In genomic region chr6:105804000-105804399, GRCh38 we compare ENCODE assay signal across 21 cellular contexts.
A peak's percentile ranks its signal among the peaks of the same experiment; 100 is the strongest.
DNase-seq lines count a peak whose midpoint lies in the region; ATAC-seq, FAIRE-seq and TF ChIP-seq lines count a peak whose summit lies in the region.
"Had no signal": no experiment of that assay in that cellular context is flagged by ENCODE, and none has a peak within 500 bp of the region (broad histone marks: within the 10 kb centered on the region; RNA-seq: fewer than 3 reads in every experiment).

No MANE protein-coding gene starts in this region.

- H3K27ac ChIP-seq in liver (ENCODE audit: low read depth in 1 of 2, low read length in 2 of 2), result no peak overlapping the region
- H3K27ac ChIP-seq in HepG2 (ENCODE audit: extremely low read length, insufficient read depth, low read length), result no peak overlapping the region
- H3K27ac ChIP-seq in mesenchymal stem cell (ENCODE audit: low read length, poor library complexity, severe bottlenecking), result no peak overlapping the region
- H3K27ac ChIP-seq in upper lobe of right lung, result no peak overlapping the region
- H3K27ac ChIP-seq in kidney (ENCODE audit: low read depth in 2 of 2, low read length in 2 of 2), result no peak overlapping the region
- H3K27ac ChIP-seq: BLaER1, Peyer's patch had no signal

- no peak overlapping the region for H3K18ac ChIP-seq in mesenchymal stem cell (ENCODE audit: low read depth in 1 of 2, low read length in 2 of 2)

- no peak overlapping the region for H2BK5ac ChIP-seq in mesenchymal stem cell (ENCODE audit: low read depth, low read length, poor library complexity, severe bottlenecking)

- H3K4me2 ChIP-seq in HepG2 (ENCODE audit: low read depth, low read length) (no peak overlapping the region), mesenchymal stem cell (ENCODE audit: low read length, poor library complexity, severe bottlenecking) (no peak overlapping the region)
- H3K4me2 ChIP-seq: BLaER1 had no signal

- no TSS peak for BruUV-seq in HepG2 (replicated peaks; lab: Mats Ljungman, UMichigan)

- ATAC-seq in HepG2, result no peak
- no peak for ATAC-seq in upper lobe of right lung
- ATAC-seq: Right ventricle myocardium inferior had no signal

- H2AFZ ChIP-seq in HepG2 (ENCODE audit: low read length), result no peak overlapping the region
- no peak overlapping the region for H2AFZ ChIP-seq in mesenchymal stem cell (ENCODE audit: low read depth, low read length)

- H3K27me3 ChIP-seq in liver (ENCODE audit: control insufficient read depth in 4 of 4, insufficient read depth in 4 of 4, low read length in 3 of 4) (no peaks in the 10 kb centered on the region), HepG2 (ENCODE audit: control insufficient read depth in 1 of 2, insufficient read depth in 2 of 2, low read length in 2 of 2) (no peaks in the 10 kb centered on the region), mesenchymal stem cell (ENCODE audit: control insufficient read depth in 1 of 2, insufficient read depth in 1 of 2, low read length in 2 of 2) (peaks cover 0 to 5% of the 10 kb centered on the region in 2 experiments), upper lobe of right lung (no peaks in the 10 kb centered on the region)
- H3K27me3 ChIP-seq: BLaER1, Peyer's patch had no signal

- no peak overlapping the region for H2BK12ac ChIP-seq in mesenchymal stem cell (ENCODE audit: low read length in 2 of 2)

- no peak overlapping the region for H3K4ac ChIP-seq in mesenchymal stem cell (ENCODE audit: low read depth in 1 of 2, low read length in 2 of 2)

- POLR2A ChIA-PET in HepG2 (lab: Yijun Ruan, JAX), result no interaction called here

- no peak overlapping the region for H4K8ac ChIP-seq in mesenchymal stem cell (ENCODE audit: low read length)

- FAIRE-seq in HepG2 (lab: Jason Lieb, UNC) (no peak), endometrium (lab: Jason Lieb, UNC) (peak; percentile 96), kidney (lab: Jason Lieb, UNC) (no peak)
- FAIRE-seq: D721Med, H1 had no signal

- intact Hi-C loops in HepG2 (cut with micrococcal nuclease; ENCODE audit: unreplicated experiment) (no loop called here), upper lobe of right lung (cut with DNase I) (no loop called here), kidney (cut with DNase I) (no loop called here)

- TF ChIP-seq POLR2A in HepG2 (IDR thresholded peaks at IDR 0.05; ENCODE audit: insufficient read depth in 1 of 2, low read depth in 2 of 2, low read length in 2 of 2), result no peak

- no peak overlapping the region for H4K91ac ChIP-seq in mesenchymal stem cell (ENCODE audit: low read length)

- no peaks in the 10 kb centered on the region for H4K20me1 ChIP-seq in HepG2 (ENCODE audit: insufficient read depth, low read length)
- H4K20me1 ChIP-seq: BLaER1 had no signal

- no peak overlapping the region for H3K23ac ChIP-seq in mesenchymal stem cell (ENCODE audit: low read length in 2 of 2)

- H3K4me1 ChIP-seq in liver (ENCODE audit: control insufficient read depth in 4 of 4, insufficient read depth in 4 of 4, low read length in 3 of 4) (peaks cover 0 to 43% (median 16%) of the 10 kb centered on the region in 4 donors), HepG2 (ENCODE audit: insufficient read depth, low read length) (no peaks in the 10 kb centered on the region), mesenchymal stem cell (ENCODE audit: control insufficient read depth, insufficient read depth, low read depth, low read length) (no peaks in the 10 kb centered on the region), upper lobe of right lung (peaks cover 3% of the 10 kb centered on the region), kidney (ENCODE audit: control insufficient read depth in 1 of 2, insufficient read depth in 1 of 2, low read depth in 1 of 2, low read length in 2 of 2) (no peaks in the 10 kb centered on the region)
- H3K4me1 ChIP-seq: BLaER1, Peyer's patch had no signal

- H3K79me2 ChIP-seq in HepG2 (ENCODE audit: insufficient read depth, low read length), result no peaks in the 10 kb centered on the region

- TF ChIP-seq RAD21 in liver (IDR thresholded peaks at IDR 0.05), result no peak
- no peak for TF ChIP-seq RAD21 in HepG2 (CRISPR knock-in tag; IDR thresholded peaks at IDR 0.05)

- in situ Hi-C loops in HepG2 (cut with HindIII; ENCODE audit: extremely low pct_ligation_motif_present, low pct_unique_long_range_greater_than_20kb), result no loop called here

- CTCF ChIA-PET in HepG2 (lab: Yijun Ruan, JAX; ENCODE audit: low intra/inter-chr PET ratio, low total read pairs), result no interaction called here

- H3K9me3 ChIP-seq in liver (ENCODE audit: control insufficient read depth in 4 of 4, low read length in 3 of 4) (no peaks in the 10 kb centered on the region), HepG2 (ENCODE audit: low read length) (no peaks in the 10 kb centered on the region), mesenchymal stem cell (ENCODE audit: control insufficient read depth, low read length) (peaks cover 13% of the 10 kb centered on the region), upper lobe of right lung (no peaks in the 10 kb centered on the region), kidney (ENCODE audit: control insufficient read depth in 1 of 2, low read length in 2 of 2) (no peaks in the 10 kb centered on the region)
- H3K9me3 ChIP-seq: BLaER1, Peyer's patch had no signal

- no peak overlapping the region for H3K14ac ChIP-seq in mesenchymal stem cell (ENCODE audit: low read length in 2 of 2)

- TF ChIP-seq CTCF in liver (IDR thresholded peaks at IDR 0.05; ENCODE audit: low read depth, low read length, missing input control) (no peak), HepG2 (CRISPR knock-in tag; IDR thresholded peaks at IDR 0.05) (no peak), upper lobe of right lung (IDR thresholded peaks at IDR 0.05) (no peak), kidney (IDR thresholded peaks at IDR 0.05; ENCODE audit: borderline replicate concordance, extremely low read depth, insufficient read depth) (no peak)

- no peak overlapping the region for H2BK15ac ChIP-seq in mesenchymal stem cell (ENCODE audit: low read depth, poor library complexity, severe bottlenecking)

- TF ChIP-seq EP300 in HepG2 (IDR thresholded peaks at IDR 0.05; ENCODE audit: low read depth in 2 of 2, low read length in 2 of 2) (no peak), HepG2 (CRISPR knock-in tag; IDR thresholded peaks at IDR 0.05; ENCODE audit: borderline replicate concordance) (no peak)

- no peak for DNase-seq in HepG2 (ENCODE audit: low spot score)
- DNase-seq in mesenchymal stem cell, result no peak
- no peak for DNase-seq in NCI-H187 (lab: John Stamatoyannopoulos, UW)
- DNase-seq in SKM-1 treated with dmso at 0.1 percent for 144 hours (lab: John Stamatoyannopoulos, UW; ENCODE audit: unreplicated experiment), result no peak
- DNase-seq in upper lobe of right lung, result no peak
- DNase-seq in kidney, result no peak
- DNase-seq: CD4-positive, alpha-beta memory T cell; DMS79 treated with DMSO at 0.1 percent for 48 hours; KBM-7; MV-4-11; NCI-H1694 treated with DMSO at 0.1 percent for 48 hours; NCI-H2107; NCI-H510A treated with DMSO at 0.1 percent for 48 hours; NCI-H82; Peyer's patch had no signal

- H3K9ac ChIP-seq in liver (ENCODE audit: low read depth in 1 of 2, low read length in 2 of 2) (no peak overlapping the region), HepG2 (ENCODE audit: insufficient read depth, low read depth, low read length) (no peak overlapping the region), mesenchymal stem cell (ENCODE audit: low read length) (peak overlapping the region; percentile 4), kidney (ENCODE audit: low read length in 2 of 2) (no peak overlapping the region)
- H3K9ac ChIP-seq: BLaER1 had no signal

- 74% methylated on average over 1 of the region's 1 CpG for WGBS in liver
- 8% methylated on average over 1 of the region's 1 CpG for WGBS in HepG2 (ENCODE audit: low lambda C conversion rate)
- WGBS in mesenchymal stem cell, result 80% methylated on average over 1 of the region's 1 CpG

- H3K79me1 ChIP-seq in mesenchymal stem cell (replicated peaks; ENCODE audit: low read length, poor library complexity, severe bottlenecking), result no peaks in the 10 kb centered on the region

- H2AK5ac ChIP-seq in mesenchymal stem cell (ENCODE audit: low read length, severe bottlenecking), result no peak overlapping the region

- H3K4me3 ChIP-seq in liver (ENCODE audit: low read depth in 1 of 3, low read length in 3 of 3) (no peak overlapping the region), HepG2 (replicated peaks in 1 of 3; ENCODE audit: insufficient read depth in 1 of 3, low read depth in 2 of 3, low read length in 3 of 3) (no peak overlapping the region), mesenchymal stem cell (ENCODE audit: insufficient read depth in 1 of 2, low read depth in 1 of 2, low read length in 2 of 2) (no peak overlapping the region), upper lobe of right lung (no peak overlapping the region), kidney (ENCODE audit: low read length in 2 of 2) (no peak overlapping the region)
- H3K4me3 ChIP-seq: BLaER1, Peyer's patch had no signal

- no peak overlapping the region for H2BK120ac ChIP-seq in mesenchymal stem cell (ENCODE audit: low read depth, low read length)

- H3K36me3 ChIP-seq in liver (ENCODE audit: control insufficient read depth in 4 of 4, insufficient read depth in 3 of 4, low read depth in 1 of 4, low read length in 3 of 4) (no peaks in the 10 kb centered on the region), HepG2 (replicated peaks in 1 of 2; ENCODE audit: control insufficient read depth in 1 of 2, insufficient read depth in 2 of 2, low read length in 2 of 2) (no peaks in the 10 kb centered on the region), mesenchymal stem cell (ENCODE audit: control insufficient read depth in 1 of 2, insufficient read depth in 2 of 2, low read depth in 1 of 2, low read length in 2 of 2) (no peaks in the 10 kb centered on the region), upper lobe of right lung (no peaks in the 10 kb centered on the region), kidney (ENCODE audit: control insufficient read depth in 1 of 2, insufficient read depth in 2 of 2, low read length in 2 of 2) (no peaks in the 10 kb centered on the region)
- H3K36me3 ChIP-seq: BLaER1, Peyer's patch had no signal

TF ChIP-seq in liver, 16 proteins besides CTCF, POLR2A, EP300 and RAD21:
- TF ChIP-seq YY1 (IDR thresholded peaks at IDR 0.05) (peak; percentile 56), FOXA1 (IDR thresholded peaks at IDR 0.05) (no peak), GABPA (IDR thresholded peaks at IDR 0.05 in 1 of 2, conservative IDR thresholded peaks at IDR 0.05 in 1 of 2) (no peak)

TF ChIP-seq in HepG2, 621 proteins besides CTCF, POLR2A, EP300 and RAD21 (continues in another document):
- no peak for TF ChIP-seq ZNF431 (CRISPR knock-in tag; IDR thresholded peaks at IDR 0.05; ENCODE audit: borderline replicate concordance, low read depth)
- no peak for TF ChIP-seq ARID2 (CRISPR knock-in tag; IDR thresholded peaks at IDR 0.05; ENCODE audit: borderline replicate concordance)
- no peak for TF ChIP-seq ZNF263 (CRISPR knock-in tag; IDR thresholded peaks at IDR 0.05)
- TF ChIP-seq ZNF501 (CRISPR knock-in tag; IDR thresholded peaks at IDR 0.05), result no peak
- TF ChIP-seq ZBTB7B (CRISPR knock-in tag; IDR thresholded peaks at IDR 0.05), result no peak
- no peak for TF ChIP-seq FOXJ3 (CRISPR knock-in tag; IDR thresholded peaks at IDR 0.05; ENCODE audit: borderline replicate concordance)
- no peak for TF ChIP-seq SNRNP70 (IDR thresholded peaks at IDR 0.05; ENCODE audit: low read depth, low read length)
- TF ChIP-seq ZNF614 (CRISPR knock-in tag; IDR thresholded peaks at IDR 0.05; ENCODE audit: borderline replicate concordance), result no peak
- TF ChIP-seq KDM4B (CRISPR knock-in tag; IDR thresholded peaks at IDR 0.05), result no peak
- TF ChIP-seq SRSF1 (optimal IDR thresholded peaks at IDR 0.05; ENCODE audit: low read depth, low read length), result no peak
